Comparison of ENCODE assay signal across 8 cellular contexts in genomic region chr1:101820080-101820479, GRCh38.
DNase-seq lines count a peak whose midpoint lies in the region; ATAC-seq lines count a peak whose summit lies in the region.

No MANE protein-coding gene starts in this region.

- H3K4me3 ChIP-seq in Jurkat, Clone E6-1 (ENCODE audit: low read length): no peak overlapping the region

- H3K4me1 Mint-ChIP-seq in T-cell: no peaks in the 10 kb centered on the region
- H3K4me1 Mint-ChIP-seq in activated naive CD4-positive, alpha-beta T cell treated with anti-CD3 and anti-CD28 coated beads for 36 hours (ENCODE audit: low read depth): no peaks in the 10 kb centered on the region

- DNase-seq in GM03348 (ENCODE audit: low spot score): peak; percentile 21
- peak; percentile 23 for DNase-seq in Jurkat, Clone E6-1 (ENCODE audit: low read depth, low spot score)
- DNase-seq in SHP77 treated with DMSO at 0.1 percent for 48 hours (lab: John Stamatoyannopoulos, UW): peak; percentile 50
- DNase-seq in left ventricle myocardium superior: no peak
- DNase-seq in T-cell: no peak
- DNase-seq in activated naive CD4-positive, alpha-beta T cell treated with anti-CD3 and anti-CD28 coated beads for 36 hours: no peak
- no peak for DNase-seq in NCI-H1436 (lab: John Stamatoyannopoulos, UW)
- no peak for DNase-seq in stimulated activated naive CD4-positive, alpha-beta T cell (lab: John Stamatoyannopoulos, UW)

- no peaks in the 10 kb centered on the region for H3K36me3 Mint-ChIP-seq in T-cell
- no peaks in the 10 kb centered on the region for H3K36me3 Mint-ChIP-seq in activated naive CD4-positive, alpha-beta T cell treated with anti-CD3 and anti-CD28 coated beads for 36 hours (ENCODE audit: low read depth)

- no peak overlapping the region for H3K4me3 Mint-ChIP-seq in T-cell
- H3K4me3 Mint-ChIP-seq in activated naive CD4-positive, alpha-beta T cell treated with anti-CD3 and anti-CD28 coated beads for 36 hours: no peak overlapping the region

- H3K9me3 Mint-ChIP-seq in T-cell: no peaks in the 10 kb centered on the region
- H3K9me3 Mint-ChIP-seq in activated naive CD4-positive, alpha-beta T cell treated with anti-CD3 and anti-CD28 coated beads for 36 hours: no peaks in the 10 kb centered on the region

- peak; percentile 62 for ATAC-seq in left ventricle myocardium superior
- ATAC-seq in T-cell (replicated peaks in 1 of 4): no peak

- CTCF ChIA-PET in T-cell (lab: Charles Lee): no interaction called here
- CTCF ChIA-PET in activated naive CD4-positive, alpha-beta T cell treated with anti-CD3 and anti-CD28 coated beads for 36 hours (lab: Charles Lee): no interaction called here

- H3K27me3 Mint-ChIP-seq in T-cell: peaks cover 0 to 12% of the 10 kb centered on the region in 2 donors
- H3K27me3 Mint-ChIP-seq in activated naive CD4-positive, alpha-beta T cell treated with anti-CD3 and anti-CD28 coated beads for 36 hours (ENCODE audit: low read depth): no peaks in the 10 kb centered on the region

- POLR2A ChIA-PET in T-cell (lab: Charles Lee): no interaction called here

- no peak overlapping the region for H3K27ac Mint-ChIP-seq in T-cell
- H3K27ac Mint-ChIP-seq in activated naive CD4-positive, alpha-beta T cell treated with anti-CD3 and anti-CD28 coated beads for 36 hours: no peak overlapping the region

- intact Hi-C loops in left ventricle myocardium superior (cut with micrococcal nuclease): loop anchor here (2.0 kb wide), 1 partner anchor 371 kb away; no protein-coding TSS in a partner anchor
- intact Hi-C loops in activated naive CD4-positive, alpha-beta T cell treated with anti-CD3 and anti-CD28 coated beads for 36 hours (cut with micrococcal nuclease): loop anchor here (1.0 kb wide), 1 partner anchor 614 kb away; no protein-coding TSS in a partner anchor

Comparison
In these comparisons a context has a peak if more than half of its experiments do, and no peak if none do; other contexts are left out.
1. DNase-seq: peak in GM03348 (single experiment), Jurkat, Clone E6-1 (single experiment) and SHP77 treated with DMSO at 0.1 percent for 48 hours (single experiment); none in left ventricle myocardium superior (single experiment), T-cell (0 of 34), activated naive CD4-positive, alpha-beta T cell treated with anti-CD3 and anti-CD28 coated beads for 36 hours (single experiment), NCI-H1436 (single experiment) and stimulated activated naive CD4-positive, alpha-beta T cell (0 of 6).